In genomic region chr7:135672560-135673359, GRCh38 we compare ENCODE assay signal across 8 cellular contexts. TPM values are rescaled to one million over a fixed set of nuclear protein-coding genes. Genes with fewer than 3 reads are reported as not detected.
A peak's percentile ranks its signal among the peaks of the same experiment; 100 is the strongest.
DNase-seq lines count a peak whose midpoint lies in the region; ATAC-seq and TF ChIP-seq lines count a peak whose summit lies in the region.

No MANE protein-coding gene starts in this region.

- peak overlapping the region in 2 of 9 donors; percentile 15 to 33 for H3K27ac Mint-ChIP-seq in naive thymus-derived CD4-positive, alpha-beta T cell

- TF ChIP-seq CTCF in KMS-11 (conservative IDR thresholded peaks at IDR 0.05; ENCODE audit: low read depth, low read length) = peak; percentile 96

- POLR2A ChIA-PET in naive thymus-derived CD4-positive, alpha-beta T cell (lab: Charles Lee) = interaction anchor here (1.3 kb wide), 1 partner anchor 10 kb away, joined by 5 read pairs; the partner anchor contains the start of gene STMP1

- intact Hi-C loops in naive thymus-derived CD4-positive, alpha-beta T cell (cut with micrococcal nuclease) = loop anchor here (1.0 kb wide), 1 partner anchor 337 kb away; no protein-coding TSS in a partner anchor

- no peaks in the 10 kb centered on the region for H3K36me3 ChIP-seq in KMS-11 (ENCODE audit: insufficient read depth)
- peaks cover 0 to 36% (median 14%) of the 10 kb centered on the region in 3 experiments for H3K36me3 ChIP-seq in naive thymus-derived CD4-positive, alpha-beta T cell (ENCODE audit: control insufficient read depth in 2 of 3, insufficient read depth in 3 of 3, low read length in 3 of 3)

- no peak overlapping the region for H2AFZ ChIP-seq in KMS-11 (ENCODE audit: low read depth)

- H3K9me3 ChIP-seq in naive thymus-derived CD4-positive, alpha-beta T cell (ENCODE audit: control insufficient read depth in 2 of 3, low read length in 3 of 3) = no peaks in the 10 kb centered on the region

- H3K9ac ChIP-seq in KMS-11 = no peak overlapping the region

- no peaks in the 10 kb centered on the region for H4K20me1 ChIP-seq in KMS-11 (ENCODE audit: insufficient read depth)

- no peak overlapping the region for H3K4me3 ChIP-seq in KMS-11 (IDR thresholded peaks at IDR 0.05; ENCODE audit: insufficient read depth, low read depth, low read length)
- no peak overlapping the region for H3K4me3 ChIP-seq in naive thymus-derived CD4-positive, alpha-beta T cell (ENCODE audit: low read length)

- H3K27me3 ChIP-seq in KMS-11 (ENCODE audit: insufficient read depth, low read depth) = no peaks in the 10 kb centered on the region
- H3K27me3 ChIP-seq in naive thymus-derived CD4-positive, alpha-beta T cell (ENCODE audit: control insufficient read depth in 2 of 2, insufficient read depth in 2 of 2, low read length in 2 of 2) = no peaks in the 10 kb centered on the region

- no peak overlapping the region for H3K4me2 ChIP-seq in KMS-11

- peak; percentile 38 for DNase-seq in DMS79 treated with DMSO at 0.1 percent for 48 hours (lab: John Stamatoyannopoulos, UW)
- peak; percentile 70 for DNase-seq in RPMI7951 (ENCODE audit: low read depth)
- DNase-seq in epidermal melanocyte (ENCODE audit: insufficient read length, low spot score) = peak; percentile 54
- peak in 3 of 9 donors; percentile 9 to 15 (median 15) for DNase-seq in naive thymus-derived CD4-positive, alpha-beta T cell

- peaks cover 13 to 41% (median 38%) of the 10 kb centered on the region in 7 donors for H3K4me1 Mint-ChIP-seq in naive thymus-derived CD4-positive, alpha-beta T cell

- H3K36me3 Mint-ChIP-seq in naive thymus-derived CD4-positive, alpha-beta T cell = peaks cover 15 to 41% (median 19%) of the 10 kb centered on the region in 5 donors

- ATAC-seq in GM21423 (IDR thresholded peaks at IDR 0.05; ENCODE audit: unreplicated experiment) = peak; percentile 74
- peak; percentile 75 for ATAC-seq in naive thymus-derived CD4-positive, alpha-beta T cell
- ATAC-seq in HG02970 (IDR thresholded peaks at IDR 0.05; ENCODE audit: low FRiP score, unreplicated experiment) = no peak
- no peak for ATAC-seq in GM21737 (IDR thresholded peaks at IDR 0.05; ENCODE audit: unreplicated experiment)

- peaks cover 0 to 4% (median 0%) of the 10 kb centered on the region in 11 donors for H3K9me3 Mint-ChIP-seq in naive thymus-derived CD4-positive, alpha-beta T cell

- no peaks in the 10 kb centered on the region for H3K27me3 Mint-ChIP-seq in naive thymus-derived CD4-positive, alpha-beta T cell

- no peak overlapping the region for H3K4me3 Mint-ChIP-seq in naive thymus-derived CD4-positive, alpha-beta T cell

- CTCF ChIA-PET in naive thymus-derived CD4-positive, alpha-beta T cell (lab: Charles Lee) = interaction anchor here (0.9 to 1.7 kb wide), 3 partner anchors 11 to 343 kb away, joined by 5 read pairs; partner anchors contain the start of gene STMP1

- peaks cover 6% of the 10 kb centered on the region; the same call in 1 of the 2 replicates for H3K79me2 ChIP-seq in KMS-11 (ENCODE audit: insufficient read depth, low read depth)

- H3K27ac ChIP-seq in KMS-11 = no peak overlapping the region
- no peak overlapping the region for H3K27ac ChIP-seq in naive thymus-derived CD4-positive, alpha-beta T cell (ENCODE audit: low read depth, low read length)

- H3K4me1 ChIP-seq in KMS-11 (ENCODE audit: low read depth, poor library complexity, severe bottlenecking) = peaks cover 19% of the 10 kb centered on the region
- H3K4me1 ChIP-seq in naive thymus-derived CD4-positive, alpha-beta T cell (ENCODE audit: control insufficient read depth in 2 of 2, insufficient read depth in 2 of 2, low read length in 2 of 2) = no peaks in the 10 kb centered on the region

RNA-seq across cellular contexts. Expression of gene STMP1, which starts 10.4 kb away (rescaled TPM):
- 23.2 and 27.4 TPM in 2 replicates for total RNA-seq in RPMI7951 (2014; rRNA removed; shearing (Covaris generic))
- 10 to 100 TPM; 18.0 to 33.0 (median 24.7) TPM for total RNA-seq in naive thymus-derived CD4-positive, alpha-beta T cell
- polyA plus RNA-seq in naive thymus-derived CD4-positive, alpha-beta T cell = 10 to 100 TPM; 31.9 to 64.4 TPM

RNA-seq across cellular contexts. Expression of gene SLC13A4, which starts 55.2 kb away (rescaled TPM):
- not detected in 2 replicates for total RNA-seq in RPMI7951 (2014; rRNA removed; shearing (Covaris generic))
- not detected for total RNA-seq in naive thymus-derived CD4-positive, alpha-beta T cell
- under 1 TPM in 1 of 2 donors, not detected in 1; 0.02 TPM for polyA plus RNA-seq in naive thymus-derived CD4-positive, alpha-beta T cell

Comparison
In these comparisons a context has a peak if more than half of its experiments do, and no peak if none do; other contexts are left out.
1. ATAC-seq: peak in GM21423 (single experiment) and naive thymus-derived CD4-positive, alpha-beta T cell (single experiment); none in HG02970 (single experiment) and GM21737 (single experiment).